11 cellular contexts compared by ENCODE assay signal in the genomic region with DNA sequence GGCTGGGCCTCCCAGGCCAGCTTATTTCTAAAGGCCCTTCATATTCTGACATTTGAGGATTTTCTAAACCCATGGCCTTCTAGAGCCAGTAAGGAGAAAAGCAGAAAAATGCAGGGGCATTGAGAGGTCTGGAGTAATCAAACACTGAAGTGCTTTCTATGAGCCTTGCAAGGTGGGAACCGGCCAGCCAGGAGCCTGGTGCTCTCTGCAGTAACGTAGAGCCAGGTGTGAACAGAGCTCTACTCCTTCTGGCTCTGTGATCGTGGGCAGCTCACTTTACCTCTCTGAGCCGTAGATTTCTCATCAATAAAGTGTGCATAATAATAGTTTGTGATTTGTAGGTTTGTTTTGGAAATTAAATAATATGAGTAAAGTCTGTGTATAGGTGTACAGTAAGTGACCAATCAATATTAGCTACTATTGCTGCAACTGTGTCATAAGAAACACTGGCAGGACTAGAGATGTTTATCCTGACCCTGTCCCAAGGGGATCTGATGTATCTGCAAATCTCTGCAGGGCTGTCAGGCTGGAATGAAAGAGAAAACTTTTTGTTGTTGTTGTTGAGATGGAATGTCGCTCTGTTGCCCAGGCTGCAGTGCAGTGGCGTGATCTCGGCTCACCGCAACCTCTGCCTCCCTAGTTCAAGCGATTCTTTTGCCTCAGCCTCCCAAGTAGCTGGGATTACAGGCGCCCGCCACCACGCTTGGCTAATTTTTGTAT. TPM values are rescaled to one million over a fixed set of nuclear protein-coding genes. Genes with fewer than 3 reads are reported as not detected.
DNase-seq lines count a peak whose midpoint lies in the region; ATAC-seq and TF ChIP-seq lines count a peak whose summit lies in the region.
"Had no signal": no experiment of that assay in that cellular context is flagged by ENCODE, and none has a peak within 500 bp of the region (broad histone marks: within the 10 kb centered on the region; RNA-seq: fewer than 3 reads in every experiment).

No MANE protein-coding gene starts in this region.

- H3K9me3 ChIP-seq in AG04450 (ENCODE audit: control insufficient read depth, insufficient read depth, low read length) (no peaks in the 10 kb centered on the region), prostate gland (no peaks in the 10 kb centered on the region)

- no peaks in the 10 kb centered on the region for H3K27me3 ChIP-seq in AG04450 (ENCODE audit: control insufficient read depth, insufficient read depth, low read length)
- no peaks in the 10 kb centered on the region for H3K27me3 ChIP-seq in prostate gland (replicated peaks; ENCODE audit: insufficient read depth)

- CTCF ChIA-PET in AG04450 (lab: Charles Lee): interaction anchor here (0.6 to 3.5 kb wide), 6 partner anchors 10 to 193 kb away, joined by 3 to 17 read pairs (median 5); partner anchors contain the start of gene RPS14

- H3K4me1 ChIP-seq in prostate gland (replicated peaks): peaks cover 11% of the 10 kb centered on the region

- TF ChIP-seq POLR2A in prostate gland (IDR thresholded peaks at IDR 0.05): no peak

- H3K4me3 ChIP-seq in AG04450 (ENCODE audit: low read depth, low read length) (peak overlapping the region; percentile 74), fibroblast of pulmonary artery (replicated peaks; ENCODE audit: low read depth, low read length) (peak overlapping the region; percentile 60), prostate gland (no peak overlapping the region)

- peak overlapping the region; percentile 95 for H3K27ac ChIP-seq in AG04450 (ENCODE audit: low read depth, low read length)
- H3K27ac ChIP-seq in adipose tissue (ENCODE audit: low read depth, low read length): peak overlapping the region; percentile 17
- peak overlapping the region; percentile 73 to 76 for H3K27ac ChIP-seq in prostate gland

- no peak for ATAC-seq in GM21528 (IDR thresholded peaks at IDR 0.05; ENCODE audit: low FRiP score, unreplicated experiment)

- TF ChIP-seq CTCF in AG04450 (IDR thresholded peaks at IDR 0.05; ENCODE audit: low read depth, low read length) (no peak), fibroblast of pulmonary artery (IDR thresholded peaks at IDR 0.05; ENCODE audit: low read length, missing control alignments) (no peak), prostate gland (IDR thresholded peaks at IDR 0.05) (no peak)

- no peaks in the 10 kb centered on the region for H3K36me3 ChIP-seq in prostate gland

- 84 to 91% (median 85%) methylated on average over 12 of the region's 12 CpGs for WGBS in adipose tissue, 3 donors
- WGBS in prostate gland: 82% methylated on average over 12 of the region's 12 CpGs

- DNase-seq in AG04450 (ENCODE audit: low read depth, low spot score): no peak
- no peak for DNase-seq in fibroblast of pulmonary artery (ENCODE audit: low read depth)
- no peak for DNase-seq in prostate gland (ENCODE audit: low spot score)
- DNase-seq in NCI-H1092 (lab: John Stamatoyannopoulos, UW): no peak
- no peak for DNase-seq in NCI-H2227 (lab: John Stamatoyannopoulos, UW; ENCODE audit: unreplicated experiment)
- no peak for DNase-seq in HK-2 (ENCODE audit: unreplicated experiment)
- DNase-seq: activated gamma-delta T cell, AML-193, GF-D8 had no signal

- intact Hi-C loops in prostate gland (cut with DNase I): no loop called here

- POLR2A ChIA-PET in AG04450 (lab: Yijun Ruan, JAX): interaction anchor here (0.6 to 2.2 kb wide), 8 partner anchors 11 to 153 kb away, joined by 3 to 17 read pairs (median 6); partner anchors contain the start of gene RBM22

RNA-seq across cellular contexts. Expression of gene SYNPO, which starts 2.7 kb away (rescaled TPM):
- polyA plus RNA-seq in AG04450 (2011; rRNA removed) (10.1 and 12.7 TPM in 2 replicates), adipose tissue (10 to 100 TPM; 15.8 to 66.8 (median 59.7) TPM)
- polyA minus RNA-seq in AG04450 (2011; rRNA and poly(A)+ RNA removed): 31.9 and 45.2 TPM in 2 replicates
- total RNA-seq in prostate gland: 10 to 100 TPM; 13.7 to 61.0 TPM

RNA-seq across cellular contexts. Expression of gene MYOZ3, which starts 17.9 kb away (rescaled TPM):
- polyA plus RNA-seq in AG04450 (2011; rRNA removed) (0.51 and 0.68 TPM in 2 replicates), adipose tissue (under 1 TPM; 0.06 to 0.79 (median 0.24) TPM)
- polyA minus RNA-seq in AG04450 (2011; rRNA and poly(A)+ RNA removed): 0.74 and 0.78 TPM in 2 replicates
- total RNA-seq in prostate gland: 10 to 100 TPM in 1 of 2 donors, 1 to 10 TPM in 1; 1.2 to 14.1 TPM

RNA-seq across cellular contexts. Expression of gene RBM22, which starts 57.7 kb away (rescaled TPM):
- polyA plus RNA-seq in AG04450 (2011; rRNA removed) (42.4 and 49.5 TPM in 2 replicates), adipose tissue (10 to 100 TPM; 17.0 to 24.4 (median 24.1) TPM)
- 29.3 and 36.5 TPM in 2 replicates for polyA minus RNA-seq in AG04450 (2011; rRNA and poly(A)+ RNA removed)
- total RNA-seq in prostate gland: 10 to 100 TPM; 33.6 to 40.3 TPM

Comparison
In these comparisons a context has a peak if more than half of its experiments do, and no peak if none do; other contexts are left out.
1. H3K27ac ChIP-seq: peak in every context shown above with its lines; median percentile 95 in AG04450; 74 in prostate gland; 17 in adipose tissue.
2. H3K4me3 ChIP-seq: peak in AG04450 (single experiment) and fibroblast of pulmonary artery (single experiment); none in prostate gland (0 of 2).